In the genomic region with DNA sequence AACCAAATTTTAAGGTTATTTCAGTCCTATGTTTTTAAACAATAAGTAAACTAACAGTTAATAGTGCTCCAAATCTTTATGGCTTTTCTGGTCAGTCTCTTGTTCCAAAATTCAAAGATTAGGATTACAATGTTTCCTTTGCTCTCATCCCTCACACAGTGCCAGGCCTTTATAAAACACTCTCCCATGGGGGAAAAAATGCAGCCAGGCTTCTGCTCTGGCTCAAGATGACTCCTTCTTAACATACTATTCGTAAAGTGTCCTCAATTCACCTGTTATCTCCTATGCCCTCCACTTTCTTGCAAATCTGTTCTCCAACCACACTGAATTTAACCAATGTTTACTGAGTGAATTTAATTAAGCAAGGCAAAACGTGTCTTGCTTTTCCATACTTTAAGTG, we compare ENCODE assay signal across 10 cellular contexts. TPM values are rescaled to one million over a fixed set of nuclear protein-coding genes. Genes with fewer than 3 reads are reported as not detected.
DNase-seq lines count a peak whose midpoint lies in the region; ATAC-seq and TF ChIP-seq lines count a peak whose summit lies in the region.
"Had no signal": no experiment of that assay in that cellular context is flagged by ENCODE, and none has a peak within 500 bp of the region (broad histone marks: within the 10 kb centered on the region; RNA-seq: fewer than 3 reads in every experiment).

No MANE protein-coding gene starts in this region.

- H3K4me1 Mint-ChIP-seq in stimulated activated memory B cell treated with anti-CD40 and anti-IgM and Interleukin-4, amounts not matched to agents 10 μg/mL and 1 μg/mL and 100 μg/mL, for 72 hours: peaks cover 10% of the 10 kb centered on the region

- no peaks in the 10 kb centered on the region for H3K36me3 Mint-ChIP-seq in stimulated activated memory B cell treated with anti-CD40 and anti-IgM and Interleukin-4, amounts not matched to agents 10 μg/mL and 1 μg/mL and 100 μg/mL, for 72 hours

- no peak for TF ChIP-seq CTCF in ascending aorta (IDR thresholded peaks at IDR 0.05)
- no peak for TF ChIP-seq CTCF in kidney epithelial cell (IDR thresholded peaks at IDR 0.05; ENCODE audit: insufficient read depth, low read length, poor library complexity, severe bottlenecking)
- no peak for TF ChIP-seq CTCF in adrenal gland (IDR thresholded peaks at IDR 0.05)

- H3K4me3 ChIP-seq in HAP-1: peak overlapping the region; percentile 65
- peak overlapping the region; percentile 73 to 86 for H3K4me3 ChIP-seq in ascending aorta
- H3K4me3 ChIP-seq in kidney epithelial cell (ENCODE audit: low read depth, low read length): peak overlapping the region; percentile 79
- peak overlapping the region; percentile 70 to 96 (median 85) for H3K4me3 ChIP-seq in subcutaneous abdominal adipose tissue (ENCODE audit: low read depth in 1 of 5, low read length in 5 of 5)
- peak overlapping the region in 1 of 4 donors; percentile 66 for H3K4me3 ChIP-seq in adrenal gland

- in situ Hi-C loops in HAP-1 (cut with MboI; ENCODE audit: low sequenced_read_pairs): no loop called here

- TF ChIP-seq POLR2A in adrenal gland (IDR thresholded peaks at IDR 0.05): no peak

- H3K27ac ChIP-seq in ascending aorta (no peak overlapping the region), subcutaneous abdominal adipose tissue (ENCODE audit: low read depth, low read length) (peak overlapping the region; percentile 89), adrenal gland (no peak overlapping the region)

- no peaks in the 10 kb centered on the region for H3K27me3 Mint-ChIP-seq in stimulated activated memory B cell treated with anti-CD40 and anti-IgM and Interleukin-4, amounts not matched to agents 10 μg/mL and 1 μg/mL and 100 μg/mL, for 72 hours
- H3K27me3 Mint-ChIP-seq: activated CD4-positive, alpha-beta T cell treated with anti-CD3 and anti-CD28 coated beads, Interleukin-2, amount 10 ng/mL, durations not matched to agents 7 days and 5 days had no signal

- H3K4me3 Mint-ChIP-seq in stimulated activated memory B cell treated with anti-CD40 and anti-IgM and Interleukin-4, amounts not matched to agents 10 μg/mL and 1 μg/mL and 100 μg/mL, for 72 hours: no peak overlapping the region
- H3K4me3 Mint-ChIP-seq: activated CD4-positive, alpha-beta T cell treated with anti-CD3 and anti-CD28 coated beads, Interleukin-2, amount 10 ng/mL, durations not matched to agents 7 days and 5 days had no signal

- H3K9me3 ChIP-seq in HAP-1 (no peaks in the 10 kb centered on the region), ascending aorta (no peaks in the 10 kb centered on the region), subcutaneous abdominal adipose tissue (ENCODE audit: control insufficient read depth in 5 of 5, low read length in 5 of 5) (no peaks in the 10 kb centered on the region), adrenal gland (replicated peaks in 1 of 3) (no peaks in the 10 kb centered on the region)

- peak overlapping the region in 4 of 5 donors; percentile 47 to 92 (median 81) for H3K9ac ChIP-seq in subcutaneous abdominal adipose tissue (ENCODE audit: low read length in 5 of 5)

- intact Hi-C loops in ascending aorta (cut with DNase I) (loop anchor here (5.0 kb wide), 2 partner anchors 61 to 334 kb away; a partner anchor contains a TSS), adrenal gland (cut with DNase I) (loop anchor here (10.0 kb wide), 2 partner anchors 83 to 193 kb away; no protein-coding TSS in a partner anchor)

- H3K9me3 Mint-ChIP-seq in stimulated activated memory B cell treated with anti-CD40 and anti-IgM and Interleukin-4, amounts not matched to agents 10 μg/mL and 1 μg/mL and 100 μg/mL, for 72 hours: no peaks in the 10 kb centered on the region
- H3K9me3 Mint-ChIP-seq: activated CD4-positive, alpha-beta T cell treated with anti-CD3 and anti-CD28 coated beads, Interleukin-2, amount 10 ng/mL, durations not matched to agents 7 days and 5 days had no signal

- H3K36me3 ChIP-seq in HAP-1 (replicated peaks) (peaks cover 7% of the 10 kb centered on the region), ascending aorta (peaks cover 0 to 5% of the 10 kb centered on the region in 2 donors), kidney epithelial cell (ENCODE audit: control insufficient read depth, insufficient read depth, low read length) (no peaks in the 10 kb centered on the region), subcutaneous abdominal adipose tissue (ENCODE audit: control insufficient read depth in 5 of 5, insufficient read depth in 5 of 5, low read length in 5 of 5) (peaks cover 0 to 10% (median 2%) of the 10 kb centered on the region in 5 donors), adrenal gland (replicated peaks in 1 of 2) (peaks cover 0 to 5% of the 10 kb centered on the region in 2 donors)

- H3K4me1 ChIP-seq in HAP-1 (peaks cover 16% of the 10 kb centered on the region; the same call in 1 of the 2 replicates), ascending aorta (peaks cover 0 to 8% of the 10 kb centered on the region in 2 donors), subcutaneous abdominal adipose tissue (ENCODE audit: control insufficient read depth in 5 of 5, insufficient read depth in 5 of 5, low read length in 5 of 5) (peaks cover 2 to 29% (median 23%) of the 10 kb centered on the region in 5 donors), adrenal gland (replicated peaks in 1 of 2) (peaks cover 5 to 34% of the 10 kb centered on the region in 2 donors)

- H3K27ac Mint-ChIP-seq in stimulated activated memory B cell treated with anti-CD40 and anti-IgM and Interleukin-4, amounts not matched to agents 10 μg/mL and 1 μg/mL and 100 μg/mL, for 72 hours: no peak overlapping the region
- H3K27ac Mint-ChIP-seq: activated CD4-positive, alpha-beta T cell treated with anti-CD3 and anti-CD28 coated beads, Interleukin-2, amount 10 ng/mL, durations not matched to agents 7 days and 5 days had no signal

- no peak for ATAC-seq in stimulated activated memory B cell treated with anti-CD40 and anti-IgM and Interleukin-4, amounts not matched to agents 10 μg/mL and 1 μg/mL and 100 μg/mL, for 72 hours

- WGBS in adrenal gland, 4 donors: 24 to 29% (median 26%) methylated on average over 2 of the region's 2 CpGs

- DNase-seq in HAP-1 (ENCODE audit: low spot score in 2 of 2) (peak in 1 of 2 experiments; percentile 12), ascending aorta (ENCODE audit: low spot score in 2 of 2) (no peak), kidney epithelial cell (ENCODE audit: low read depth) (no peak), adrenal gland (no peak), activated T-cell treated with anti-CD3 and anti-CD28 coated beads for 4 hours (no peak)
- DNase-seq: activated CD4-positive, alpha-beta T cell treated with anti-CD3 and anti-CD28 coated beads, Interleukin-2, amount 10 ng/mL, durations not matched to agents 7 days and 5 days; effector CD8-positive, alpha-beta T cell; NCI-H2107 had no signal

- no peaks in the 10 kb centered on the region for H3K27me3 ChIP-seq in HAP-1 (ENCODE audit: low read depth)
- no peaks in the 10 kb centered on the region for H3K27me3 ChIP-seq in ascending aorta
- no peaks in the 10 kb centered on the region for H3K27me3 ChIP-seq in kidney epithelial cell (ENCODE audit: control insufficient read depth, insufficient read depth, low read length)
- H3K27me3 ChIP-seq in subcutaneous abdominal adipose tissue (ENCODE audit: control insufficient read depth in 5 of 5, insufficient read depth in 4 of 5, low read length in 5 of 5): no peaks in the 10 kb centered on the region
- H3K27me3 ChIP-seq in adrenal gland: no peaks in the 10 kb centered on the region

RNA-seq across cellular contexts. Expression of a gene that starts 1.4 kb away (rescaled TPM):
- total RNA-seq in ascending aorta: 11.6 TPM
- total RNA-seq in kidney epithelial cell: 16.4 and 20.1 TPM in 2 replicates
- 10 to 100 TPM; 13.5 to 28.5 (median 19.6) TPM for total RNA-seq in adrenal gland
- polyA plus RNA-seq in adrenal gland: 10 to 100 TPM in 1 of 3 donors, 1 to 10 TPM in 2; 4.2 to 20.5 (median 8.4) TPM
